ENCODE assay signal across 20 cellular contexts in genomic region chr13:109767023-109767422, GRCh38.
"Had no signal": no experiment of that assay in that cellular context is flagged by ENCODE, and none has a peak within 500 bp of the region (broad histone marks: within the 10 kb centered on the region; RNA-seq: fewer than 3 reads in every experiment).

No MANE protein-coding gene starts in this region.

- H3K9me3 Mint-ChIP-seq: activated T-helper 1 cell treated with anti-CD3 and anti-CD28 coated beads, Interleukin-12 subunit alpha, Interleukin-12 subunit beta, Interleukin-2, Interleukin-4 antibody, amounts not matched to agents 30 ng/mL and 10 ng/mL and 1 ng/mL, durations not matched to agents 14 hours and 24 hours and 36 hours; naive B cell; neural crest cell had no signal

- H3K36me3 Mint-ChIP-seq: naive B cell had no signal

- H3K4me3 ChIP-seq: cardiac muscle cell, left lung, mucosa of descending colon, ovary, tibial nerve, uterus had no signal

- H3K27ac ChIP-seq: cardiac muscle cell, left lung, ovary, tibial nerve, uterus, WERI-Rb-1 had no signal

- H3K36me3 ChIP-seq: cardiac muscle cell, ovary, uterus had no signal

- DNase-seq: activated CD4-positive, alpha-beta T cell treated with anti-CD3 and anti-CD28 coated beads, Interleukin-2, amount 50 U/mL, for 48 hours; activated gamma-delta T cell treated with Interleukin-2 at 50 U/mL for 16 hours; activated T-cell treated with anti-CD3 and anti-CD28 coated beads for 4 hours; amniotic stem cell; kidney; left lung; mammary epithelial cell; mucosa of descending colon; naive B cell; ovary; stimulated activated CD8-positive, alpha-beta memory T cell treated with anti-CD3 and anti-CD28 coated beads, Interleukin-4, amount 100 ng/mL, for 48 hours; stimulated activated naive CD4-positive, alpha-beta T cell treated with Interleukin-2 at 50 U/mL for 16 hours; uterus; WERI-Rb-1 had no signal

- ATAC-seq: left lung had no signal

- FAIRE-seq: frontal cortex, kidney had no signal

- H3K27me3 ChIP-seq: cardiac muscle cell, left lung, ovary, tibial nerve, uterus had no signal

- H3K9me3 ChIP-seq: left lung, mucosa of descending colon, ovary, tibial nerve, uterus had no signal

- H3K27ac Mint-ChIP-seq: activated naive CD8-positive, alpha-beta T cell; activated T-helper 1 cell treated with anti-CD3 and anti-CD28 coated beads, Interleukin-12 subunit alpha, Interleukin-12 subunit beta, Interleukin-2, Interleukin-4 antibody, amounts not matched to agents 30 ng/mL and 10 ng/mL and 1 ng/mL, durations not matched to agents 14 hours and 24 hours and 36 hours had no signal

- H3K4me3 Mint-ChIP-seq: activated naive CD8-positive, alpha-beta T cell; activated T-helper 1 cell treated with anti-CD3 and anti-CD28 coated beads, Interleukin-12 subunit alpha, Interleukin-12 subunit beta, Interleukin-2, Interleukin-4 antibody, amounts not matched to agents 30 ng/mL and 10 ng/mL and 1 ng/mL, durations not matched to agents 14 hours and 24 hours and 36 hours; naive B cell; neural crest cell had no signal

- H3K27me3 Mint-ChIP-seq: activated naive CD8-positive, alpha-beta T cell; naive B cell had no signal
